16 cellular contexts compared by ENCODE assay signal in genomic region chr4:112702892-112703291, GRCh38.
"Had no signal": no experiment of that assay in that cellular context is flagged by ENCODE, and none has a peak within 500 bp of the region (broad histone marks: within the 10 kb centered on the region; RNA-seq: fewer than 3 reads in every experiment).

No MANE protein-coding gene starts in this region.

- ATAC-seq: effector memory CD8-positive, alpha-beta T cell; left lung; pancreas had no signal

- DNase-seq: activated CD4-positive, CD25-positive, alpha-beta regulatory T cell treated with anti-CD3 and anti-CD28 coated beads, Interleukin-2, amount 50 U/mL, for 72 hours; activated naive CD4-positive, alpha-beta T cell; activated naive CD8-positive, alpha-beta T cell treated with anti-CD3 and anti-CD28 coated beads, Interleukin-2, amount 10 ng/mL, durations not matched to agents 7 days and 5 days; activated T-cell treated with anti-CD3 and anti-CD28 coated beads for 4 hours; anterior cingulate cortex; dermis blood vessel endothelial cell; effector memory CD8-positive, alpha-beta T cell; left lung; mammary epithelial cell; naive B cell; pancreas; stimulated activated CD4-positive, alpha-beta T cell treated with anti-CD3 and anti-CD28 coated beads, Interleukin-12 subunit alpha, Interleukin-12 subunit beta, amount 100 ng/mL, for 4 hours; stimulated activated CD4-positive, alpha-beta T cell treated with anti-CD3 and anti-CD28 coated beads, Interleukin-2, amount 100 ng/mL, for 24 hours; stomach; testis; upper lobe of left lung had no signal
